14 cellular contexts compared by ENCODE assay signal in genomic region chr3:53865732-53866499, GRCh38.
A peak's percentile ranks its signal among the peaks of the same experiment; 100 is the strongest.
DNase-seq lines count a peak whose midpoint lies in the region; ATAC-seq lines count a peak whose summit lies in the region.
"Had no signal": no experiment of that assay in that cellular context is flagged by ENCODE, and none has a peak within 500 bp of the region (broad histone marks: within the 10 kb centered on the region; RNA-seq: fewer than 3 reads in every experiment).

No MANE protein-coding gene starts in this region.

- DNase-seq in COR-L47 (lab: John Stamatoyannopoulos, UW): no peak
- DNase-seq in NCI-H146 treated with DMSO at 0.1 percent for 48 hours (lab: John Stamatoyannopoulos, UW; ENCODE audit: unreplicated experiment): no peak
- no peak for DNase-seq in NOMO-1 treated with dmso at 0.1 percent for 144 hours (lab: John Stamatoyannopoulos, UW; ENCODE audit: unreplicated experiment)
- DNase-seq: GF-D8, GOT3, IMR-90, NCI-H1417 treated with DMSO at 0.1 percent for 48 hours, NCI-H2029 treated with DMSO at 0.1 percent for 48 hours, NCI-H510A treated with DMSO at 0.1 percent for 48 hours had no signal

- ATAC-seq in GM19397 (IDR thresholded peaks at IDR 0.05; ENCODE audit: unreplicated experiment): peak; percentile 42
- peak; percentile 68 for ATAC-seq in HG02678 (IDR thresholded peaks at IDR 0.05; ENCODE audit: unreplicated experiment)
- ATAC-seq in HG03432 (IDR thresholded peaks at IDR 0.05; ENCODE audit: unreplicated experiment): peak; percentile 42
- ATAC-seq in GM18498 (IDR thresholded peaks at IDR 0.05; ENCODE audit: unreplicated experiment): no peak
- ATAC-seq: CD8-positive, alpha-beta T cell had no signal
